In genomic region chr6:145278163-145278807, GRCh38 we compare ENCODE assay signal across 23 cellular contexts.
DNase-seq lines count a peak whose midpoint lies in the region; ATAC-seq, FAIRE-seq and TF ChIP-seq lines count a peak whose summit lies in the region.
"Had no signal": no experiment of that assay in that cellular context is flagged by ENCODE, and none has a peak within 500 bp of the region (broad histone marks: within the 10 kb centered on the region; RNA-seq: fewer than 3 reads in every experiment).

No MANE protein-coding gene starts in this region.

- no peaks in the 10 kb centered on the region for H3K9me3 ChIP-seq in breast epithelium
- H3K9me3 ChIP-seq in astrocyte (ENCODE audit: insufficient read depth, low read depth, low read length) = no peaks in the 10 kb centered on the region
- H3K9me3 ChIP-seq: tibial artery had no signal

- H3K4me1 Mint-ChIP-seq in MCF 10A (ENCODE audit: insufficient read depth, unreplicated experiment) = no peaks in the 10 kb centered on the region
- H3K4me1 Mint-ChIP-seq in astrocyte (ENCODE audit: low read depth, unreplicated experiment) = peaks cover 7% of the 10 kb centered on the region
- H3K4me1 Mint-ChIP-seq in stimulated activated naive B cell treated with anti-CD40 and anti-IgM and Interleukin-4, amounts not matched to agents 10 μg/mL and 1 μg/mL and 100 μg/mL, for 72 hours = no peaks in the 10 kb centered on the region
- H3K4me1 Mint-ChIP-seq in endothelial cell (ENCODE audit: unreplicated experiment) = no peaks in the 10 kb centered on the region
- H3K4me1 Mint-ChIP-seq: central memory CD8-positive, alpha-beta T cell; endodermal cell; stimulated activated effector memory CD8-positive, alpha-beta T cell treated with anti-CD3 and anti-CD28 coated beads, Interleukin-12 subunit alpha, Interleukin-12 subunit beta, amount 100 ng/mL, for 72 hours; T-cell had no signal

- no peak for TF ChIP-seq POLR2A in breast epithelium (IDR thresholded peaks at IDR 0.05)

- no peaks in the 10 kb centered on the region for H3K79me2 ChIP-seq in astrocyte (ENCODE audit: insufficient read depth, low read length)

- H3K36me3 Mint-ChIP-seq in MCF 10A (ENCODE audit: insufficient read depth, unreplicated experiment) (no peaks in the 10 kb centered on the region), astrocyte (ENCODE audit: low read depth, unreplicated experiment) (no peaks in the 10 kb centered on the region), endothelial cell (ENCODE audit: low read depth, unreplicated experiment) (no peaks in the 10 kb centered on the region)
- H3K36me3 Mint-ChIP-seq in stimulated activated naive B cell treated with anti-CD40 and anti-IgM and Interleukin-4, amounts not matched to agents 10 μg/mL and 1 μg/mL and 100 μg/mL, for 72 hours = no peaks in the 10 kb centered on the region
- H3K36me3 Mint-ChIP-seq: activated CD4-positive, alpha-beta memory T cell treated with anti-CD3 and anti-CD28 coated beads for 36 hours; CD8-positive, alpha-beta T cell; stimulated activated effector memory CD8-positive, alpha-beta T cell treated with anti-CD3 and anti-CD28 coated beads, Interleukin-12 subunit alpha, Interleukin-12 subunit beta, amount 100 ng/mL, for 72 hours; T-cell had no signal

- CTCF ChIA-PET in MCF 10A (lab: Yijun Ruan, JAX) = interaction anchor here (0.7 kb wide), 1 partner anchor 73 kb away, joined by 3 read pairs; no protein-coding TSS in a partner anchor

- H2AFZ ChIP-seq in astrocyte (ENCODE audit: low read depth, low read length) = no peak overlapping the region

- no peak for FAIRE-seq in astrocyte (lab: Jason Lieb, UNC)

- intact Hi-C loops in MCF 10A (cut with micrococcal nuclease) (no loop called here), breast epithelium (cut with DNase I; ENCODE audit: low total_unique reads) (no loop called here)

- H3K36me3 ChIP-seq in breast epithelium = no peaks in the 10 kb centered on the region
- no peaks in the 10 kb centered on the region for H3K36me3 ChIP-seq in astrocyte (ENCODE audit: insufficient read depth, low read length)
- H3K36me3 ChIP-seq: tibial artery had no signal

- H3K27ac ChIP-seq in breast epithelium (no peak overlapping the region), astrocyte (ENCODE audit: low read depth, low read length) (no peak overlapping the region)
- H3K27ac ChIP-seq: HL-60, tibial artery had no signal

- H3K9ac ChIP-seq in astrocyte (ENCODE audit: low read length) = no peak overlapping the region

- no peak overlapping the region for H3K27ac Mint-ChIP-seq in MCF 10A (ENCODE audit: low read depth, unreplicated experiment)
- H3K27ac Mint-ChIP-seq in astrocyte (ENCODE audit: unreplicated experiment) = no peak overlapping the region
- no peak overlapping the region for H3K27ac Mint-ChIP-seq in stimulated activated naive B cell treated with anti-CD40 and anti-IgM and Interleukin-4, amounts not matched to agents 10 μg/mL and 1 μg/mL and 100 μg/mL, for 72 hours
- H3K27ac Mint-ChIP-seq in endothelial cell (ENCODE audit: unreplicated experiment) = no peak overlapping the region
- H3K27ac Mint-ChIP-seq: activated CD4-positive, alpha-beta memory T cell treated with anti-CD3 and anti-CD28 coated beads for 36 hours; CD8-positive, alpha-beta T cell; endodermal cell; H9; nephron; stimulated activated effector memory CD8-positive, alpha-beta T cell treated with anti-CD3 and anti-CD28 coated beads, Interleukin-12 subunit alpha, Interleukin-12 subunit beta, amount 100 ng/mL, for 72 hours; T-cell had no signal

- no peaks in the 10 kb centered on the region for H3K27me3 ChIP-seq in breast epithelium
- no peaks in the 10 kb centered on the region for H3K27me3 ChIP-seq in astrocyte (ENCODE audit: insufficient read depth, low read length)
- H3K27me3 ChIP-seq: tibial artery had no signal

- no peaks in the 10 kb centered on the region for H3K4me1 ChIP-seq in breast epithelium
- no peaks in the 10 kb centered on the region for H3K4me1 ChIP-seq in astrocyte (ENCODE audit: insufficient read depth, low read length)
- H3K4me1 ChIP-seq: tibial artery had no signal

- no peak overlapping the region for H3K4me3 ChIP-seq in breast epithelium
- no peak overlapping the region for H3K4me3 ChIP-seq in astrocyte (ENCODE audit: insufficient read depth, low read depth, low read length)
- H3K4me3 ChIP-seq: lung, tibial artery had no signal

- POLR2A ChIA-PET in MCF 10A (lab: Yijun Ruan, JAX) = no interaction called here

- H3K9me3 Mint-ChIP-seq in MCF 10A (ENCODE audit: unreplicated experiment) = no peaks in the 10 kb centered on the region
- H3K9me3 Mint-ChIP-seq in astrocyte (ENCODE audit: unreplicated experiment) = peaks cover 3% of the 10 kb centered on the region
- peaks cover 4% of the 10 kb centered on the region in 2 donors for H3K9me3 Mint-ChIP-seq in stimulated activated naive B cell treated with anti-CD40 and anti-IgM and Interleukin-4, amounts not matched to agents 10 μg/mL and 1 μg/mL and 100 μg/mL, for 72 hours
- no peaks in the 10 kb centered on the region for H3K9me3 Mint-ChIP-seq in endothelial cell (ENCODE audit: unreplicated experiment)
- H3K9me3 Mint-ChIP-seq: activated CD4-positive, alpha-beta memory T cell treated with anti-CD3 and anti-CD28 coated beads for 36 hours; CD8-positive, alpha-beta T cell; central memory CD8-positive, alpha-beta T cell; endodermal cell; nephron; stimulated activated effector memory CD8-positive, alpha-beta T cell treated with anti-CD3 and anti-CD28 coated beads, Interleukin-12 subunit alpha, Interleukin-12 subunit beta, amount 100 ng/mL, for 72 hours had no signal

- H3K27me3 Mint-ChIP-seq in MCF 10A (ENCODE audit: insufficient read depth, unreplicated experiment) (no peaks in the 10 kb centered on the region), astrocyte (ENCODE audit: low read depth, unreplicated experiment) (no peaks in the 10 kb centered on the region), endothelial cell (ENCODE audit: unreplicated experiment) (no peaks in the 10 kb centered on the region)
- peaks cover 3 to 4% of the 10 kb centered on the region in 2 donors for H3K27me3 Mint-ChIP-seq in stimulated activated naive B cell treated with anti-CD40 and anti-IgM and Interleukin-4, amounts not matched to agents 10 μg/mL and 1 μg/mL and 100 μg/mL, for 72 hours
- H3K27me3 Mint-ChIP-seq: central memory CD8-positive, alpha-beta T cell had no signal

- BruUV-seq in MCF 10A (replicated peaks; lab: Mats Ljungman, UMichigan) = no TSS peak

- no peaks in the 10 kb centered on the region for H4K20me1 ChIP-seq in astrocyte (ENCODE audit: insufficient read depth, low read length)

- ATAC-seq in stimulated activated naive B cell treated with anti-CD40 and anti-IgM and Interleukin-4, amounts not matched to agents 10 μg/mL and 1 μg/mL and 100 μg/mL, for 72 hours (replicated peaks) = no peak
- no peak for ATAC-seq in omental fat pad (ENCODE audit: low FRiP score)
- ATAC-seq: CD8-positive, alpha-beta T cell; stimulated activated effector memory CD8-positive, alpha-beta T cell treated with anti-CD3 and anti-CD28 coated beads, Interleukin-12 subunit alpha, Interleukin-12 subunit beta, amount 100 ng/mL, for 72 hours; T-cell had no signal

- no peak overlapping the region for H3K4me2 ChIP-seq in astrocyte (ENCODE audit: low read length)

- H3K4me3 Mint-ChIP-seq in MCF 10A (ENCODE audit: unreplicated experiment) (no peak overlapping the region), astrocyte (ENCODE audit: unreplicated experiment) (no peak overlapping the region), endothelial cell (ENCODE audit: unreplicated experiment) (no peak overlapping the region)
- no peak overlapping the region for H3K4me3 Mint-ChIP-seq in stimulated activated naive B cell treated with anti-CD40 and anti-IgM and Interleukin-4, amounts not matched to agents 10 μg/mL and 1 μg/mL and 100 μg/mL, for 72 hours
- H3K4me3 Mint-ChIP-seq: activated CD4-positive, alpha-beta memory T cell treated with anti-CD3 and anti-CD28 coated beads for 36 hours; CD8-positive, alpha-beta T cell; central memory CD8-positive, alpha-beta T cell; endodermal cell; H9; nephron; stimulated activated effector memory CD8-positive, alpha-beta T cell treated with anti-CD3 and anti-CD28 coated beads, Interleukin-12 subunit alpha, Interleukin-12 subunit beta, amount 100 ng/mL, for 72 hours; T-cell had no signal

- TF ChIP-seq CTCF in MCF 10A (IDR thresholded peaks at IDR 0.05; ENCODE audit: unreplicated experiment) (no peak), breast epithelium (IDR thresholded peaks at IDR 0.05) (no peak), astrocyte (IDR thresholded peaks at IDR 0.05; ENCODE audit: insufficient read depth, low read depth, low read length) (no peak), omental fat pad (IDR thresholded peaks at IDR 0.05) (no peak), endothelial cell (IDR thresholded peaks at IDR 0.05; ENCODE audit: unreplicated experiment) (no peak)

- DNase-seq in MCF 10A (ENCODE audit: unreplicated experiment) (peak; percentile 8), breast epithelium (ENCODE audit: low spot score in 2 of 2) (no peak), astrocyte (ENCODE audit: low read depth) (peak; percentile 68), iris pigment epithelial cell (ENCODE audit: low read depth) (peak; percentile 17), omental fat pad (ENCODE audit: low spot score) (no peak), endothelial cell (ENCODE audit: low spot score) (no peak), Kasumi-1 (lab: John Stamatoyannopoulos, UW) (no peak)
- no peak for DNase-seq in stimulated activated naive B cell treated with anti-CD40 and anti-IgM and Interleukin-4, amounts not matched to agents 10 μg/mL and 1 μg/mL and 100 μg/mL, for 72 hours
- DNase-seq: 8988T; activated CD4-positive, alpha-beta memory T cell treated with anti-CD3 and anti-CD28 coated beads for 36 hours; activated T-cell treated with anti-CD3 and anti-CD28 coated beads, Interleukin-2, amount 50 U/mL, for 48 hours; CD8-positive, alpha-beta T cell; DMS79; endodermal cell; H9; NCI-H2227 treated with DMSO at 0.1 percent for 48 hours; T-cell; tibial artery had no signal

Comparison
In these comparisons a context has a peak if more than half of its experiments do, and no peak if none do; other contexts are left out.
1. DNase-seq: peak in MCF 10A (single experiment), astrocyte (single experiment) and iris pigment epithelial cell (single experiment); none in breast epithelium (0 of 2), stimulated activated naive B cell treated with anti-CD40 and anti-IgM and Interleukin-4, amounts not matched to agents 10 μg/mL and 1 μg/mL and 100 μg/mL, for 72 hours (single experiment), omental fat pad (single experiment), endothelial cell (single experiment) and Kasumi-1 (0 of 2).